In the genomic region with DNA sequence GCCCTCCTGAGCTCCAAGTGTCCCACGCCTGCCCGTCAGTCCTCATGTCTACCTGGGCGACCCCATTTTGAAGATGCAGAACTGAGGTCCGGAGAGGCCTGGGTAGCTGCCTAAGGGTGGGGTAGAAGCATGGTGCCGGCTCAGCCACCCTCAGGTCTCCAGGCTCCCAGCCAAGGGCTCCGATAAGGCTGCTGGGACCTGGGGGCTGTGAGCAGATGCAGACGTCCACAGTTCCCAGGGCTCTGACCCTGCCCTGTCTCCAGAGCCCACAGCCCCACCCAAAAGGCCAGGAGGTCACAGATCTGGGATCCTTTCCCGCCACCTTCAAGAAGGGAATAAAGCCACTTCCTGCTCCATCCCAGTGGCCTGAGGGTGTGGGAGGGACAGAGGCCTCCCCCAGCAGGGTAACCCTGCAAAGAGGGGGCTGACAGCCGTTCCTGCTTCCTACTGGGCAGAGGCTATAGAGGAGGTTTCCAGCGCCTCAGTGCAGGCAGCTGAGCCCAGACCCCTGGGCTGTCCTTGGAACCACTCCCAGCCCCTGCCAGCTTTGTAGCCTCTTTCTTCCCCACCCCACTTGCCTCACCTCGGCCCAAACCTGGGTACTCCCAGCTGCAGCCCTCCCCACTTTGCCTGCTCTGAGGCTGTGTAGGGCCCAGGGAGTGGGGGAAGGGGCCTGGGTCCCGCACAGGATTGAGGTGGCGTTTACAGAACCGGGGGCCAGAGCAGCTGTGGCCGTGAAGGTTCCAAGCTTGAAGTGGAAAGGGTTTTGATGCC, we compare ENCODE assay signal across 13 cellular contexts.
DNase-seq lines count a peak whose midpoint lies in the region; ATAC-seq and TF ChIP-seq lines count a peak whose summit lies in the region.
"Had no signal": no experiment of that assay in that cellular context is flagged by ENCODE, and none has a peak within 500 bp of the region (broad histone marks: within the 10 kb centered on the region; RNA-seq: fewer than 3 reads in every experiment).

No MANE protein-coding gene starts in this region.

- no peaks in the 10 kb centered on the region for H3K36me3 ChIP-seq in aorta (ENCODE audit: control insufficient read depth in 1 of 2, insufficient read depth in 2 of 2, low read length in 1 of 2)

- H3K4me1 ChIP-seq in aorta (ENCODE audit: control insufficient read depth in 1 of 2, insufficient read depth in 2 of 2, low read length in 2 of 2): no peaks in the 10 kb centered on the region

- no peak for ATAC-seq in Right ventricle myocardium inferior
- no peak for ATAC-seq in omental fat pad (ENCODE audit: low FRiP score)
- ATAC-seq in aorta (ENCODE audit: low FRiP score): no peak
- ATAC-seq in HG02981 (IDR thresholded peaks at IDR 0.05; ENCODE audit: unreplicated experiment): no peak

- H3K4me3 ChIP-seq in aorta (ENCODE audit: low read length in 2 of 2): no peak overlapping the region

- DNase-seq in cardiac septum (ENCODE audit: low spot score): peak; percentile 56
- no peak for DNase-seq in Right ventricle myocardium inferior (ENCODE audit: missing footprints)
- peak; percentile 1 for DNase-seq in effector CD4-positive, alpha-beta T cell
- peak; percentile 11 for DNase-seq in omental fat pad (ENCODE audit: low spot score)
- peak; percentile 25 to 59 for DNase-seq in aorta
- no peak for DNase-seq in HPDE6-E6E7 (ENCODE audit: extremely low spot score)
- no peak for DNase-seq in NCI-H146 (lab: John Stamatoyannopoulos, UW)
- DNase-seq: central memory CD4-positive, alpha-beta T cell; DMS79 treated with DMSO at 0.1 percent for 48 hours; NCI-H2081 treated with DMSO at 0.1 percent for 48 hours; stimulated activated CD4-positive, alpha-beta T cell treated with anti-CD3 and anti-CD28 coated beads, Interleukin-2, amount 100 ng/mL, for 24 hours had no signal

- intact Hi-C loops in cardiac septum (cut with DNase I): no loop called here
- intact Hi-C loops in Right ventricle myocardium inferior (cut with DNase I): no loop called here
- intact Hi-C loops in aorta (cut with DNase I): no loop called here

- no peaks in the 10 kb centered on the region for H3K9me3 ChIP-seq in aorta (ENCODE audit: control insufficient read depth, low read length)

- WGBS in aorta, 2 donors: 65 to 70% methylated on average over 15 of the region's 15 CpGs

- TF ChIP-seq CTCF in omental fat pad (IDR thresholded peaks at IDR 0.05): no peak

- H3K27ac ChIP-seq in aorta (ENCODE audit: low read depth in 1 of 2, low read length in 2 of 2): no peak overlapping the region
- H3K27ac ChIP-seq: epithelial cell of prostate had no signal

- H3K27me3 ChIP-seq in aorta (ENCODE audit: control insufficient read depth in 1 of 2, insufficient read depth in 2 of 2, low read length in 1 of 2): no peaks in the 10 kb centered on the region

Comparison
In these comparisons a context has a peak if more than half of its experiments do, and no peak if none do; other contexts are left out.
1. DNase-seq: peak in cardiac septum (single experiment), effector CD4-positive, alpha-beta T cell (single experiment), omental fat pad (single experiment) and aorta (2 of 2); none in Right ventricle myocardium inferior (single experiment), HPDE6-E6E7 (single experiment) and NCI-H146 (single experiment).